26 cellular contexts compared by ENCODE assay signal in genomic region chr15:33912326-33912725, GRCh38. TPM values are rescaled to one million over a fixed set of nuclear protein-coding genes. Genes with fewer than 3 reads are reported as not detected.
"Had no signal": no experiment of that assay in that cellular context is flagged by ENCODE, and none has a peak within 500 bp of the region (broad histone marks: within the 10 kb centered on the region; RNA-seq: fewer than 3 reads in every experiment).

No MANE protein-coding gene starts in this region.

- DNase-seq: activated CD4-positive, alpha-beta T cell treated with anti-CD3 and anti-CD28 coated beads for 4 hours; activated CD8-positive, alpha-beta memory T cell treated with anti-CD3 and anti-CD28 coated beads, Interleukin-2, amount 50 U/mL, for 4 hours; activated CD8-positive, alpha-beta T cell treated with anti-CD3 and anti-CD28 coated beads for 36 hours; activated gamma-delta T cell treated with Interleukin-2 at 50 U/mL for 16 hours; activated naive CD4-positive, alpha-beta T cell treated with anti-CD3 and anti-CD28 coated beads, Interleukin-2, amount 10 ng/mL, durations not matched to agents 7 days and 5 days; activated naive CD8-positive, alpha-beta T cell treated with anti-CD3 and anti-CD28 coated beads for 36 hours; activated T-cell treated with anti-CD3 and anti-CD28 coated beads, Interleukin-2, amount 50 U/mL, for 72 hours; cerebellar nuclear complex; Karpas-422; MM.1S; NCI-H1105; NCI-H1436; NCI-H1694 treated with DMSO at 0.1 percent for 48 hours; NCI-H2081 treated with DMSO at 0.1 percent for 48 hours; NCI-H748 treated with DMSO at 0.1 percent for 48 hours; NK-92 treated with Interleukin-12 subunit alpha and Interleukin-12 subunit beta, amount 100 ng/mL, for 24 hours; OCI-M1; RPMI8226; T-cell; WERI-Rb-1 had no signal

- ATAC-seq: activated CD8-positive, alpha-beta T cell treated with anti-CD3 and anti-CD28 coated beads for 36 hours; activated T-cell treated with anti-CD3 and anti-CD28 coated beads, Interleukin-2, amount 50 U/mL, for 72 hours; Panc1; Right ventricle myocardium inferior; T-cell had no signal

RNA-seq across cellular contexts. Expression of gene CHRM5, which starts 56.0 kb away (rescaled TPM):
- total RNA-seq: activated CD8-positive, alpha-beta T cell treated with anti-CD3 and anti-CD28 coated beads for 36 hours; activated naive CD8-positive, alpha-beta T cell treated with anti-CD3 and anti-CD28 coated beads for 36 hours; activated T-cell treated with anti-CD3 and anti-CD28 coated beads, Interleukin-2, amount 50 U/mL, for 72 hours; activated T-helper 2 cell treated with anti-CD3 and anti-CD28 coated beads, Interferon-gamma antibody, Interleukin-2, Interleukin-4, amounts not matched to agents 10 μg/mL and 5 μg/mL and 100 μg/mL, durations not matched to agents 14 hours and 24 hours and 36 hours; cardiac septum; NCI-H460; Right ventricle myocardium inferior; T-cell; T-helper 2 cell treated with Interferon-gamma antibody and Interleukin-4, amounts not matched to agents 100 ng/mL and 5 ng/mL, for 36 hours had no signal
